In genomic region chr6:42152528-42153213, GRCh38 we compare ENCODE assay signal across 14 cellular contexts. TPM values are rescaled to one million over a fixed set of nuclear protein-coding genes. Genes with fewer than 3 reads are reported as not detected.
"Had no signal": no experiment of that assay in that cellular context is flagged by ENCODE, and none has a peak within 500 bp of the region (broad histone marks: within the 10 kb centered on the region; RNA-seq: fewer than 3 reads in every experiment).

No MANE protein-coding gene starts in this region.

RNA-seq across cellular contexts. Expression of gene C6orf132, which starts 10.3 kb away (rescaled TPM):
- total RNA-seq: mononuclear cell, occipital lobe had no signal

RNA-seq across cellular contexts. Expression of gene GUCA1A, which starts 20.5 kb away (rescaled TPM):
- total RNA-seq: kidney, left colon, liver, lower lobe of right lung, mononuclear cell, natural killer cell, osteocyte, posterior vena cava, psoas muscle, spleen, subcutaneous adipose tissue, thoracic aorta, upper lobe of right lung had no signal
- polyA plus RNA-seq: liver, psoas muscle had no signal

RNA-seq across cellular contexts. Expression of gene GUCA1B, which starts 42.1 kb away (rescaled TPM):
- total RNA-seq: occipital lobe had no signal
